In the genomic region with DNA sequence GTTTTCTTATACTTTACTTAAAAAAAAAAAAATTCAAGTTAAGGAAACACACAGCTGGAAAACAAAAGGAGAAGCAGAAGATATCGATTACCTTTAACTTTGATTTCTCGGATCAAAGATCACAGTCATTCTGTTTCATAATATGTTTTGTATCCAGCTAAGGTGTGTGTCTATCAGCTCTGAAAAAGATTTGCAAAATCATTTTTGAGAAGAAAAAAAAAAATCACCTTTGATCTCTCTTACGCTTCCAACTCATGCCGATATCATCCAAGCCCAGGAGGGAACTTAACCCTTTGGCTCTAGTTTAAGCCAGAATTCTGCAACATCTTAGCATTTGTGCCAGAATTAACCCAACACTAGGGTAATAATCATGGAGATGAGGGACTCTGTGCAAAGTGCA, we compare ENCODE assay signal across 1 cellular context.
TF ChIP-seq lines count a peak whose summit lies in the region.

No MANE protein-coding gene starts in this region.

TF ChIP-seq in GM12878, 131 proteins besides CTCF, POLR2A, EP300 and RAD21:
- TF ChIP-seq IKZF2 (IDR thresholded peaks at IDR 0.05): no peak
- TF ChIP-seq, protein P1, sequence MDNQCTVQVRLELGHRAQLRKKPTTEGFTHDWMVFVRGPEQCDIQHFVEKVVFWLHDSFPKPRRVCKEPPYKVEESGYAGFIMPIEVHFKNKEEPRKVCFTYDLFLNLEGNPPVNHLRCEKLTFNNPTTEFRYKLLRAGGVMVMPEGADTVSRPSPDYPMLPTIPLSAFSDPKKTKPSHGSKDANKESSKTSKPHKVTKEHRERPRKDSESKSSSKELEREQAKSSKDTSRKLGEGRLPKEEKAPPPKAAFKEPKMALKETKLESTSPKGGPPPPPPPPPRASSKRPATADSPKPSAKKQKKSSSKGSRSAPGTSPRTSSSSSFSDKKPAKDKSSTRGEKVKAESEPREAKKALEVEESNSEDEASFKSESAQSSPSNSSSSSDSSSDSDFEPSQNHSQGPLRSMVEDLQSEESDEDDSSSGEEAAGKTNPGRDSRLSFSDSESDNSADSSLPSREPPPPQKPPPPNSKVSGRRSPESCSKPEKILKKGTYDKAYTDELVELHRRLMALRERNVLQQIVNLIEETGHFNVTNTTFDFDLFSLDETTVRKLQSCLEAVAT (IDR thresholded peaks at IDR 0.05): peak; percentile 25; the same call in 1 of the 2 replicates
